ENCODE assay signal across 7 cellular contexts in genomic region chr2:182642328-182642727, GRCh38.
DNase-seq lines count a peak whose midpoint lies in the region; ATAC-seq and TF ChIP-seq lines count a peak whose summit lies in the region.

No MANE protein-coding gene starts in this region.

- no peaks in the 10 kb centered on the region for H3K27me3 ChIP-seq in SJSA1 (replicated peaks)

- H3K4me1 ChIP-seq in SJSA1 (replicated peaks) = no peaks in the 10 kb centered on the region
- H3K4me1 ChIP-seq in mucosa of descending colon (ENCODE audit: low read depth) = no peaks in the 10 kb centered on the region

- intact Hi-C loops in mucosa of descending colon (cut with DNase I, micrococcal nuclease) = no loop called here

- H3K9me3 ChIP-seq in SJSA1 (replicated peaks) = no peaks in the 10 kb centered on the region
- no peaks in the 10 kb centered on the region for H3K9me3 ChIP-seq in mucosa of descending colon

- peak; percentile 100 for ATAC-seq in GM21360 (IDR thresholded peaks at IDR 0.05; ENCODE audit: unreplicated experiment)
- peak; percentile 100 for ATAC-seq in HG03354 (IDR thresholded peaks at IDR 0.05; ENCODE audit: poor library complexity, severe bottlenecking, unreplicated experiment)
- peak; percentile 67 for ATAC-seq in mucosa of descending colon

- H3K4me3 ChIP-seq in GM12864 (ENCODE audit: low read depth, low read length) (no peak overlapping the region), SJSA1 (no peak overlapping the region), mucosa of descending colon (no peak overlapping the region)

- TF ChIP-seq CTCF in GM12864 (IDR thresholded peaks at IDR 0.05; ENCODE audit: low read depth, low read length, missing control alignments) (no peak), mucosa of descending colon (IDR thresholded peaks at IDR 0.05) (no peak)

- H3K36me3 ChIP-seq in SJSA1 (no peaks in the 10 kb centered on the region), mucosa of descending colon (ENCODE audit: low read depth) (no peaks in the 10 kb centered on the region)

- DNase-seq in GM12864 (ENCODE audit: low read depth) (peak; percentile 34), SJSA1 (ENCODE audit: low read depth in 1 of 2, low spot score in 2 of 2) (peak; percentile 55 to 60), dermis blood vessel endothelial cell (peak; percentile 69), mucosa of descending colon (peak; percentile 40 to 46 (median 43)), NCI-H2029 treated with DMSO at 0.1 percent for 48 hours (lab: John Stamatoyannopoulos, UW) (no peak)

- H3K27ac ChIP-seq in SJSA1 = no peak overlapping the region
